ENCODE assay signal across 1 cellular context in the genomic region with DNA sequence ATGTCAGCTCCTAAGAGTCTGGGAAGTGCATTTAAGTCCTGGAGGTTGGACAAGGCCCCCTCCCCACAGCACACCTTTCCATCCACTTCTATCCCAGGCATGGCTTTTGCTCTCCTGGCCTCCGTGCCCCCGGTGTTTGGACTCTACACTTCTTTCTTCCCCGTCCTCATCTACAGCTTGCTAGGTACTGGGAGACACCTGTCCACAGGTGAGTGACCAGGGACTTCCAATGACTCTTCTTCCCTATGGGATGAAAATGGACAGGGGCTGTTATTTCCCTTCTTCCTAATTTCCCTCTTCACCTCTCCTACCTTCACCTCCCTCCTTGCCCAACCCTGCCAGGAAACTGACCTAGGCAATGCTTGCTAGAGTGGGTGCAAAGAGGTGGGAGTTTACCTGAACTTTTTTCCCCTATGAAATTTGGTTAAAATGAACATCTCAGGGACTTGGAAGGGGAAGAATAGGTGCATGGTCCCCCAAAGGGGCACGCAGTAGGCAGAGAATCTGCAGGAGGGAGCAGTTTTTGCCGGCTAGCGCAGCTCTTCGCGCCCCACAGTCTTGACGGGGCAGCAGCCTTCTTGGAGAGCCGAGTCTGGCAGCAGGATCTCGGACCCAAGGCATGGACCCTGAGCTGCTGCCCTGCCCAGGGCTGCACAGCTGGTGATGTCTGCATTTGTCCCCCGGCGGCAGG.
TF ChIP-seq lines count a peak whose summit lies in the region.

No MANE protein-coding gene starts in this region.

TF ChIP-seq in HepG2, 621 proteins besides CTCF, POLR2A, EP300 and RAD21:
- TF ChIP-seq CCAR2 (optimal IDR thresholded peaks at IDR 0.05; ENCODE audit: low read depth, low read length) (no peak), ZNF121 (CRISPR knock-in tag; IDR thresholded peaks at IDR 0.05) (no peak), ZNF564 (CRISPR knock-in tag; IDR thresholded peaks at IDR 0.05) (no peak), ZNF282 (IDR thresholded peaks at IDR 0.05; ENCODE audit: partially characterized antibody) (no peak), TEAD3 (CRISPR knock-in tag; optimal IDR thresholded peaks at IDR 0.05; ENCODE audit: borderline replicate concordance) (peak; percentile 3), ZFY (CRISPR knock-in tag; IDR thresholded peaks at IDR 0.05) (no peak), EZH2 (conservative IDR thresholded peaks at IDR 0.05; ENCODE audit: low read depth, low read length) (peak; percentile 43; the same call in 1 of the 2 replicates), ZNF792 (CRISPR knock-in tag; IDR thresholded peaks at IDR 0.05) (no peak), GABPB1 (CRISPR knock-in tag; IDR thresholded peaks at IDR 0.05) (0 out of 2 replicates have a peak, but pooled peaks have one; percentile 17), ATF1 (CRISPR knock-in tag; IDR thresholded peaks at IDR 0.05) (no peak), ZEB1 (IDR thresholded peaks at IDR 0.05; ENCODE audit: insufficient replicate concordance, low read depth) (peak; percentile 60)
TF ChIP-seq in HepG2: peak in this region for 4.
